Comparison of ENCODE assay signal across 8 cellular contexts in the genomic region with DNA sequence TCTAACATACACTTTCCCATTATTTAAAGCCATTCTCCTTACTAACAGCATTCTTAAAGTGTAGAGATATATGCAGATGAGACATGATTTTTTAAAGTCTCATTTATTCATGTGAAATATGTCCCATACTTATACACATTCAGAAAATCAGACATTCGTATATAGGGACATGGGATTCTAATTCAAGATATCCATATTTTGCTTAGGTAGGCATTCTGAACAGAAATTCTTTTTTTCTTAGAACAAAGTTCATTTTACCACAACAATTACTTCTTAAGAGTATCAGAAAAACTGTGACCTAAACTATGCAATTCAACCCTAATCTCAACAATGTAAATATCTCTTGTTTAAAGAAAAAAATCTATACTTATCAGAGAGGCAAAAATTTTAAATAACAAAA.
"Had no signal": no experiment of that assay in that cellular context is flagged by ENCODE, and none has a peak within 500 bp of the region (broad histone marks: within the 10 kb centered on the region; RNA-seq: fewer than 3 reads in every experiment).

No MANE protein-coding gene starts in this region.

- H3K4me3 ChIP-seq: GM23248, HAP-1 had no signal

- H3K9ac ChIP-seq: GM23248 had no signal

- H2AFZ ChIP-seq: GM23248 had no signal

- DNase-seq: GM23248, GOT3, H7, HFFc6, Kasumi-1, KG1 had no signal

- H3K27ac ChIP-seq: GM23248 had no signal

- H3K9me3 ChIP-seq: HAP-1 had no signal

- ATAC-seq: HCT116 had no signal
